In genomic region chr17:78013683-78014467, GRCh38 we compare ENCODE assay signal across 8 cellular contexts. TPM values are rescaled to one million over a fixed set of nuclear protein-coding genes. Genes with fewer than 3 reads are reported as not detected.
DNase-seq lines count a peak whose midpoint lies in the region; ATAC-seq, FAIRE-seq and TF ChIP-seq lines count a peak whose summit lies in the region.

No MANE protein-coding gene starts in this region.

- no peaks in the 10 kb centered on the region for H3K36me3 ChIP-seq in bronchial epithelial cell (ENCODE audit: control insufficient read depth, insufficient read depth, low read length)

- TF ChIP-seq CTCF in bronchial epithelial cell (IDR thresholded peaks at IDR 0.05; ENCODE audit: insufficient read depth, low read length, severe bottlenecking): peak; percentile 67

- no peak overlapping the region for H3K4me3 ChIP-seq in bronchial epithelial cell (ENCODE audit: low read depth, low read length)

- no peak for ATAC-seq in HG03432 (IDR thresholded peaks at IDR 0.05; ENCODE audit: unreplicated experiment)

- FAIRE-seq in bronchial epithelial cell (lab: Jason Lieb, UNC): peak; percentile 81

- no peaks in the 10 kb centered on the region for H3K27me3 ChIP-seq in bronchial epithelial cell (ENCODE audit: control insufficient read depth, insufficient read depth, low read length)

- DNase-seq in SIG-M5 treated with dmso at 0.1 percent for 504 hours (lab: John Stamatoyannopoulos, UW; ENCODE audit: unreplicated experiment) (peak; percentile 63), SIG-M5 (lab: John Stamatoyannopoulos, UW) (no peak), NCI-H146 treated with DMSO at 0.1 percent for 48 hours (lab: John Stamatoyannopoulos, UW; ENCODE audit: unreplicated experiment) (peak; percentile 49), T-helper 9 cell (peak; percentile 14), bronchial epithelial cell (ENCODE audit: low read depth) (peak; percentile 60), kidney glomerular epithelial cell (lab: John Stamatoyannopoulos, UW) (peak; percentile 17)
- DNase-seq in stimulated activated CD4-positive, alpha-beta T cell treated with anti-CD3 and anti-CD28 coated beads, Interleukin-4, amount 100 ng/mL, for 4 hours: peak; percentile 11 to 37

RNA-seq across cellular contexts. Expression of gene TNRC6C, which starts 55.4 kb away (rescaled TPM):
- total RNA-seq in bronchial epithelial cell: 0.79 and 1.3 TPM in 2 replicates
